In genomic region chr6:99790679-99791078, GRCh38 we compare ENCODE assay signal across 15 cellular contexts.
DNase-seq lines count a peak whose midpoint lies in the region; ATAC-seq and TF ChIP-seq lines count a peak whose summit lies in the region.
"Had no signal": no experiment of that assay in that cellular context is flagged by ENCODE, and none has a peak within 500 bp of the region (broad histone marks: within the 10 kb centered on the region; RNA-seq: fewer than 3 reads in every experiment).

No MANE protein-coding gene starts in this region.

- DNase-seq in BE2C (no peak), GM10248 (ENCODE audit: extremely low spot score) (no peak), foreskin keratinocyte (no peak)
- DNase-seq in activated CD4-positive, alpha-beta T cell treated with anti-CD3 and anti-CD28 coated beads for 1 hour: no peak
- DNase-seq: activated CD4-positive, alpha-beta T cell treated with anti-CD3 and anti-CD28 coated beads for 48 hours; activated effector memory CD4-positive, alpha-beta T cell treated with Interleukin-2 at 50 U/mL for 16 hours; central memory CD4-positive, alpha-beta T cell; gastrocnemius medialis; GDM1; Right ventricle myocardium superior had no signal

- ATAC-seq in foreskin keratinocyte (peak; percentile 44), GM21381 (IDR thresholded peaks at IDR 0.05; ENCODE audit: unreplicated experiment) (no peak), GM18520 (IDR thresholded peaks at IDR 0.05; ENCODE audit: unreplicated experiment) (no peak)
- ATAC-seq: gastrocnemius medialis had no signal

- no peaks in the 10 kb centered on the region for H3K9me3 ChIP-seq in BE2C
- no peaks in the 10 kb centered on the region for H3K9me3 ChIP-seq in OCI-LY1 (ENCODE audit: low read length)
- H3K9me3 ChIP-seq: gastrocnemius medialis, prostate gland, thoracic aorta had no signal

- H3K9ac ChIP-seq in OCI-LY1 (ENCODE audit: low read length): no peak overlapping the region

- H3K36me3 ChIP-seq in BE2C: no peaks in the 10 kb centered on the region
- no peaks in the 10 kb centered on the region for H3K36me3 ChIP-seq in OCI-LY1 (ENCODE audit: insufficient read depth, low read length)
- H3K36me3 ChIP-seq: gastrocnemius medialis, prostate gland, thoracic aorta had no signal

- H4K20me1 ChIP-seq in OCI-LY1 (ENCODE audit: insufficient read depth, low read length): no peaks in the 10 kb centered on the region

- H3K4me1 ChIP-seq in BE2C (no peaks in the 10 kb centered on the region), OCI-LY1 (ENCODE audit: insufficient read depth, low read length, severe bottlenecking) (no peaks in the 10 kb centered on the region), foreskin keratinocyte (no peaks in the 10 kb centered on the region)
- H3K4me1 ChIP-seq: gastrocnemius medialis, prostate gland had no signal

- POLR2A ChIA-PET in GM10248 (lab: Yijun Ruan, JAX): no interaction called here

- H2AFZ ChIP-seq in OCI-LY1 (ENCODE audit: low read length): no peak overlapping the region

- H3K9me2 ChIP-seq in OCI-LY1 (ENCODE audit: low read depth, low read length): no peaks in the 10 kb centered on the region

- H3K4me3 ChIP-seq in BE2C (ENCODE audit: low read depth, low read length): no peak overlapping the region
- no peak overlapping the region for H3K4me3 ChIP-seq in OCI-LY1 (ENCODE audit: low read depth, low read length, poor library complexity, severe bottlenecking)
- H3K4me3 ChIP-seq: gastrocnemius medialis, prostate gland, thoracic aorta had no signal

- H3K4me2 ChIP-seq in OCI-LY1 (ENCODE audit: low read length): no peak overlapping the region

- H3K27ac ChIP-seq in OCI-LY1 (ENCODE audit: low read depth, low read length, poor library complexity, severe bottlenecking) (no peak overlapping the region), foreskin keratinocyte (no peak overlapping the region)
- H3K27ac ChIP-seq: gastrocnemius medialis, prostate gland, thoracic aorta had no signal

- peaks cover 16% of the 10 kb centered on the region for H3K27me3 ChIP-seq in BE2C
- no peaks in the 10 kb centered on the region for H3K27me3 ChIP-seq in OCI-LY1 (ENCODE audit: insufficient read depth, low read length)
- peaks cover 44% of the 10 kb centered on the region for H3K27me3 ChIP-seq in foreskin keratinocyte
- H3K27me3 ChIP-seq: gastrocnemius medialis had no signal

- H3F3A ChIP-seq in OCI-LY1 (ENCODE audit: insufficient read depth, low read length): no peaks in the 10 kb centered on the region

- TF ChIP-seq CTCF in BE2C (IDR thresholded peaks at IDR 0.05; ENCODE audit: low read depth, low read length) (peak; percentile 9; the same call in 1 of the 2 replicates), GM10248 (IDR thresholded peaks at IDR 0.05; ENCODE audit: control extremely low read depth, extremely low read depth, low read depth, missing control alignments) (peak; percentile 19), OCI-LY1 (IDR thresholded peaks at IDR 0.05; ENCODE audit: low read length) (peak; percentile 39), foreskin keratinocyte (conservative IDR thresholded peaks at IDR 0.05) (peak; percentile 45)

- no peaks in the 10 kb centered on the region for H3K79me2 ChIP-seq in OCI-LY1 (ENCODE audit: insufficient read depth, low read length)

- CTCF ChIA-PET in GM10248 (lab: Yijun Ruan, JAX): interaction anchor here (0.8 to 1.3 kb wide), 2 partner anchors 20 to 323 kb away, joined by 3 read pairs; no protein-coding TSS in a partner anchor
